Comparison of ENCODE assay signal across 20 cellular contexts in genomic region chr22:27784099-27784446, GRCh38. TPM values are rescaled to one million over a fixed set of nuclear protein-coding genes. Genes with fewer than 3 reads are reported as not detected.
DNase-seq lines count a peak whose midpoint lies in the region; TF ChIP-seq lines count a peak whose summit lies in the region.
"Had no signal": no experiment of that assay in that cellular context is flagged by ENCODE, and none has a peak within 500 bp of the region (broad histone marks: within the 10 kb centered on the region; RNA-seq: fewer than 3 reads in every experiment).

No MANE protein-coding gene starts in this region.

- no peak for DNase-seq in ascending aorta (ENCODE audit: low spot score in 2 of 2)
- peak; percentile 48 for DNase-seq in nephron progenitor cell
- DNase-seq in tibial artery = no peak
- DNase-seq in NCI-H1694 treated with DMSO at 0.1 percent for 48 hours (lab: John Stamatoyannopoulos, UW) = no peak
- DNase-seq in anterior cingulate cortex (lab: John Stamatoyannopoulos, UW) = no peak
- no peak for DNase-seq in HuH-7 (ENCODE audit: low spot score)
- DNase-seq: activated CD4-positive, alpha-beta T cell treated with anti-CD3 and anti-CD28 coated beads, Interleukin-2, amount 10 ng/mL, durations not matched to agents 7 days and 5 days; activated effector memory CD4-positive, alpha-beta T cell treated with Interleukin-2 at 50 U/mL for 16 hours; adrenal gland; cerebellar nuclear complex; Kasumi-1; kidney glomerular epithelial cell; NCI-H1048; NCI-H510A; NK-92 treated with Interleukin-12 subunit alpha and Interleukin-12 subunit beta, amount 100 ng/mL, for 24 hours; RPMI8226; SW 1271 had no signal

- WGBS in esophagus, 2 donors = 81 to 85% methylated on average over 5 of the region's 5 CpGs

- H3K27me3 Mint-ChIP-seq in nephron progenitor cell (ENCODE audit: low read depth, poor library complexity) = peaks cover 26% of the 10 kb centered on the region

- no peaks in the 10 kb centered on the region for H3K9me3 Mint-ChIP-seq in nephron progenitor cell
- H3K9me3 Mint-ChIP-seq: activated CD4-positive, alpha-beta T cell treated with anti-CD3 and anti-CD28 coated beads, Interleukin-2, amount 10 ng/mL, durations not matched to agents 7 days and 5 days; stimulated activated memory B cell treated with anti-CD40 and anti-IgM and Interleukin-4, amounts not matched to agents 10 μg/mL and 1 μg/mL and 100 μg/mL, for 72 hours had no signal

- H3K4me1 Mint-ChIP-seq in nephron progenitor cell = peaks cover 64% of the 10 kb centered on the region
- H3K4me1 Mint-ChIP-seq: activated CD4-positive, alpha-beta T cell treated with anti-CD3 and anti-CD28 coated beads, Interleukin-2, amount 10 ng/mL, durations not matched to agents 7 days and 5 days; stimulated activated memory B cell treated with anti-CD40 and anti-IgM and Interleukin-4, amounts not matched to agents 10 μg/mL and 1 μg/mL and 100 μg/mL, for 72 hours had no signal

- H3K27me3 ChIP-seq in ascending aorta = no peaks in the 10 kb centered on the region
- H3K27me3 ChIP-seq in esophagus (ENCODE audit: control insufficient read depth in 1 of 2, insufficient read depth in 2 of 2, low read length in 2 of 2) = no peaks in the 10 kb centered on the region
- no peaks in the 10 kb centered on the region for H3K27me3 ChIP-seq in tibial artery
- H3K27me3 ChIP-seq: adrenal gland had no signal

- H3K27ac ChIP-seq in ascending aorta (peak overlapping the region; percentile 92 to 96), esophagus (ENCODE audit: low read depth in 2 of 2, low read length in 1 of 2) (peak overlapping the region; percentile 18 to 50), tibial artery (peak overlapping the region; percentile 92 to 94)

- peak overlapping the region; percentile 70 for H3K27ac Mint-ChIP-seq in nephron progenitor cell
- H3K27ac Mint-ChIP-seq: activated CD4-positive, alpha-beta T cell treated with anti-CD3 and anti-CD28 coated beads, Interleukin-2, amount 10 ng/mL, durations not matched to agents 7 days and 5 days; stimulated activated memory B cell treated with anti-CD40 and anti-IgM and Interleukin-4, amounts not matched to agents 10 μg/mL and 1 μg/mL and 100 μg/mL, for 72 hours had no signal

- peak overlapping the region; percentile 52 for H3K4me3 Mint-ChIP-seq in nephron progenitor cell
- H3K4me3 Mint-ChIP-seq: activated CD4-positive, alpha-beta T cell treated with anti-CD3 and anti-CD28 coated beads, Interleukin-2, amount 10 ng/mL, durations not matched to agents 7 days and 5 days; stimulated activated memory B cell treated with anti-CD40 and anti-IgM and Interleukin-4, amounts not matched to agents 10 μg/mL and 1 μg/mL and 100 μg/mL, for 72 hours had no signal

- intact Hi-C loops in ascending aorta (cut with DNase I) (no loop called here), tibial artery (cut with DNase I; ENCODE audit: low total_unique reads) (loop anchor here (10.0 kb wide), 1 partner anchor 99 kb away; no protein-coding TSS in a partner anchor)

- H3K9me3 ChIP-seq in ascending aorta (no peaks in the 10 kb centered on the region), esophagus (ENCODE audit: control insufficient read depth in 2 of 2, insufficient read depth in 1 of 2, low read depth in 1 of 2, low read length in 1 of 2) (no peaks in the 10 kb centered on the region), tibial artery (no peaks in the 10 kb centered on the region)
- H3K9me3 ChIP-seq: adrenal gland had no signal

- H3K36me3 ChIP-seq in ascending aorta (no peaks in the 10 kb centered on the region), esophagus (ENCODE audit: control insufficient read depth in 2 of 2, insufficient read depth in 2 of 2, low read length in 1 of 2) (no peaks in the 10 kb centered on the region), tibial artery (no peaks in the 10 kb centered on the region)
- H3K36me3 ChIP-seq: adrenal gland, tibial nerve had no signal

- H3K4me1 ChIP-seq in ascending aorta = peaks cover 8 to 62% of the 10 kb centered on the region in 2 donors
- H3K4me1 ChIP-seq in esophagus (ENCODE audit: control insufficient read depth in 2 of 2, insufficient read depth in 2 of 2, low read length in 1 of 2) = peaks cover 0 to 2% of the 10 kb centered on the region in 2 donors
- H3K4me1 ChIP-seq in tibial artery = peaks cover 5 to 100% (median 55%) of the 10 kb centered on the region in 4 donors
- H3K4me1 ChIP-seq: adrenal gland had no signal

- H3K4me3 ChIP-seq in ascending aorta (peak overlapping the region in 1 of 2 donors; percentile 39), esophagus (ENCODE audit: low read depth in 1 of 2, low read length in 2 of 2) (no peak overlapping the region), tibial artery (no peak overlapping the region)
- H3K4me3 ChIP-seq: adrenal gland, tibial nerve had no signal

- no peak for TF ChIP-seq CTCF in ascending aorta (IDR thresholded peaks at IDR 0.05)
- TF ChIP-seq CTCF in nephron progenitor cell (IDR thresholded peaks at IDR 0.05) = no peak
- TF ChIP-seq CTCF in tibial artery (IDR thresholded peaks at IDR 0.05) = no peak

- peaks cover 18% of the 10 kb centered on the region for H3K36me3 Mint-ChIP-seq in nephron progenitor cell (ENCODE audit: low read depth)
- H3K36me3 Mint-ChIP-seq: stimulated activated memory B cell treated with anti-CD40 and anti-IgM and Interleukin-4, amounts not matched to agents 10 μg/mL and 1 μg/mL and 100 μg/mL, for 72 hours had no signal

RNA-seq across cellular contexts. Expression of gene MN1, which starts 17.5 kb away (rescaled TPM):
- 23.0 TPM for total RNA-seq in ascending aorta
- 1 to 10 TPM in 1 of 2 donors, under 1 TPM in 1; 0.94 to 1.5 TPM for polyA plus RNA-seq in esophagus

Comparison
In these comparisons a context has a peak if more than half of its experiments do, and no peak if none do; other contexts are left out.
1. H3K27ac ChIP-seq: peak in every context shown above with its lines; median percentile 94 in ascending aorta; 93 in tibial artery; 34 in esophagus.